Comparison of ENCODE assay signal across 39 cellular contexts in genomic region chr6:116772450-116772849, GRCh38. TPM values are rescaled to one million over a fixed set of nuclear protein-coding genes. Genes with fewer than 3 reads are reported as not detected.
"Had no signal": no experiment of that assay in that cellular context is flagged by ENCODE, and none has a peak within 500 bp of the region (broad histone marks: within the 10 kb centered on the region; RNA-seq: fewer than 3 reads in every experiment).

No MANE protein-coding gene starts in this region.

- DNase-seq: activated effector memory CD4-positive, alpha-beta T cell treated with anti-CD3 and anti-CD28 coated beads, Interleukin-2, amount 50 U/mL, for 16 hours; activated effector memory CD4-positive, alpha-beta T cell treated with Interleukin-2 at 50 U/mL for 16 hours; activated gamma-delta T cell; activated gamma-delta T cell treated with Interleukin-2 at 50 U/mL for 16 hours; activated naive CD4-positive, alpha-beta T cell; activated naive CD4-positive, alpha-beta T cell treated with anti-CD3 and anti-CD28 coated beads for 36 hours; activated naive CD4-positive, alpha-beta T cell treated with anti-CD3 and anti-CD28 coated beads, Interleukin-2, amount 10 ng/mL, durations not matched to agents 7 days and 5 days; activated naive CD4-positive, alpha-beta T cell treated with anti-CD3 and anti-CD28 coated beads, Interleukin-2, amount 50 U/mL, for 16 hours; activated naive CD4-positive, alpha-beta T cell treated with Interleukin-2 at 50 U/mL for 16 hours; activated naive CD8-positive, alpha-beta T cell treated with anti-CD3 and anti-CD28 coated beads for 36 hours; activated naive CD8-positive, alpha-beta T cell treated with anti-CD3 and anti-CD28 coated beads, Interleukin-2, amount 10 ng/mL, durations not matched to agents 7 days and 5 days; activated naive CD8-positive, alpha-beta T cell treated with anti-CD3 and anti-CD28 coated beads, Interleukin-2, amount 50 U/mL, for 24 hours; activated T-cell treated with anti-CD3 and anti-CD28 coated beads, Interleukin-2, amount 50 U/mL, for 24 hours; activated T-cell treated with anti-CD3 and anti-CD28 coated beads, Interleukin-2, amount 50 U/mL, for 4 hours; activated T-cell treated with anti-CD3 and anti-CD28 coated beads, Interleukin-2, amount 50 U/mL, for 48 hours; activated T-cell treated with anti-CD3 and anti-CD28 coated beads, Interleukin-2, amount 50 U/mL, for 72 hours; adrenal gland; amniotic stem cell; amygdala; anterior cingulate cortex; aorta; body of pancreas; brain microvascular endothelial cell; caudate nucleus; central memory CD4-positive, alpha-beta T cell; cerebellar nuclear complex had no signal

- H3K4me3 ChIP-seq: adrenal gland, ascending aorta, body of pancreas, breast epithelium, cardiac muscle cell had no signal

- H3K27ac ChIP-seq: adrenal gland, ascending aorta, body of pancreas, brain microvascular endothelial cell, breast epithelium, cardiac muscle cell had no signal

- FAIRE-seq: astrocyte, bronchial epithelial cell had no signal

- H3K4me1 ChIP-seq: adrenal gland, ascending aorta, body of pancreas, breast epithelium had no signal

- H3K36me3 ChIP-seq: adrenal gland, ascending aorta, brain microvascular endothelial cell, breast epithelium, cardiac muscle cell had no signal

- ATAC-seq: activated naive CD4-positive, alpha-beta T cell treated with anti-CD3 and anti-CD28 coated beads, Interleukin-2, amount 50 U/mL, for 72 hours; activated naive CD8-positive, alpha-beta T cell treated with anti-CD3 and anti-CD28 coated beads, Interleukin-2, amount 50 U/mL, for 24 hours; activated T-cell treated with anti-CD3 and anti-CD28 coated beads, Interleukin-2, amount 50 U/mL, for 4 hours; activated T-cell treated with anti-CD3 and anti-CD28 coated beads, Interleukin-2, amount 50 U/mL, for 72 hours; activated T-helper 17 cell treated with anti-CD3 and anti-CD28 coated beads, Interleukin-2, amount 50 U/mL, for 72 hours; body of pancreas had no signal

- H3K27me3 ChIP-seq: adrenal gland, ascending aorta, body of pancreas, brain microvascular endothelial cell, breast epithelium had no signal

- H3K9me3 ChIP-seq: adrenal gland, ascending aorta, body of pancreas, breast epithelium had no signal

RNA-seq across cellular contexts. Expression of gene FAM162B, which starts 6.9 kb away (rescaled TPM):
- total RNA-seq: activated naive CD4-positive, alpha-beta T cell treated with anti-CD3 and anti-CD28 coated beads for 36 hours; activated naive CD4-positive, alpha-beta T cell treated with anti-CD3 and anti-CD28 coated beads, Interleukin-2, amount 50 U/mL, for 72 hours; activated naive CD8-positive, alpha-beta T cell treated with anti-CD3 and anti-CD28 coated beads for 36 hours; activated naive CD8-positive, alpha-beta T cell treated with anti-CD3 and anti-CD28 coated beads, Interleukin-2, amount 10 ng/mL, durations not matched to agents 7 days and 5 days; activated T-cell treated with anti-CD3 and anti-CD28 coated beads, Interleukin-2, amount 50 U/mL, for 4 hours; activated T-cell treated with anti-CD3 and anti-CD28 coated beads, Interleukin-2, amount 50 U/mL, for 72 hours; activated T-helper 1 cell treated with anti-CD3 and anti-CD28 coated beads, Interleukin-12 subunit alpha, Interleukin-12 subunit beta, Interleukin-2, Interleukin-4 antibody, amounts not matched to agents 30 ng/mL and 10 ng/mL and 1 ng/mL, durations not matched to agents 14 hours and 24 hours and 36 hours; activated T-helper 17 cell treated with anti-CD3 and anti-CD28 coated beads, Interleukin-2, amount 50 U/mL, for 72 hours; activated T-helper 2 cell treated with anti-CD3 and anti-CD28 coated beads, Interferon-gamma antibody, Interleukin-2, Interleukin-4, amounts not matched to agents 10 μg/mL and 5 μg/mL and 100 μg/mL, durations not matched to agents 14 hours and 24 hours and 36 hours; ascending aorta; astrocyte; body of pancreas; bronchial epithelial cell; cardiac muscle cell; chondrocyte had no signal

RNA-seq across cellular contexts. Expression of gene GPRC6A, which starts 56.4 kb away (rescaled TPM):
- total RNA-seq: activated naive CD4-positive, alpha-beta T cell treated with anti-CD3 and anti-CD28 coated beads for 36 hours; activated naive CD4-positive, alpha-beta T cell treated with anti-CD3 and anti-CD28 coated beads, Interleukin-2, amount 50 U/mL, for 72 hours; activated naive CD8-positive, alpha-beta T cell treated with anti-CD3 and anti-CD28 coated beads for 36 hours; activated naive CD8-positive, alpha-beta T cell treated with anti-CD3 and anti-CD28 coated beads, Interleukin-2, amount 10 ng/mL, durations not matched to agents 7 days and 5 days; activated T-cell treated with anti-CD3 and anti-CD28 coated beads, Interleukin-2, amount 50 U/mL, for 4 hours; activated T-cell treated with anti-CD3 and anti-CD28 coated beads, Interleukin-2, amount 50 U/mL, for 72 hours; activated T-helper 1 cell treated with anti-CD3 and anti-CD28 coated beads, Interleukin-12 subunit alpha, Interleukin-12 subunit beta, Interleukin-2, Interleukin-4 antibody, amounts not matched to agents 30 ng/mL and 10 ng/mL and 1 ng/mL, durations not matched to agents 14 hours and 24 hours and 36 hours; activated T-helper 17 cell treated with anti-CD3 and anti-CD28 coated beads, Interleukin-2, amount 50 U/mL, for 72 hours; activated T-helper 2 cell treated with anti-CD3 and anti-CD28 coated beads, Interferon-gamma antibody, Interleukin-2, Interleukin-4, amounts not matched to agents 10 μg/mL and 5 μg/mL and 100 μg/mL, durations not matched to agents 14 hours and 24 hours and 36 hours; aorta; ascending aorta; astrocyte; body of pancreas; breast epithelium; bronchial epithelial cell; cardiac muscle cell; cardiac septum; cerebellum; chondrocyte had no signal
- polyA plus RNA-seq: adipose tissue, aorta, cardiac muscle cell had no signal
